Comparison of ENCODE assay signal across 8 cellular contexts in the genomic region with DNA sequence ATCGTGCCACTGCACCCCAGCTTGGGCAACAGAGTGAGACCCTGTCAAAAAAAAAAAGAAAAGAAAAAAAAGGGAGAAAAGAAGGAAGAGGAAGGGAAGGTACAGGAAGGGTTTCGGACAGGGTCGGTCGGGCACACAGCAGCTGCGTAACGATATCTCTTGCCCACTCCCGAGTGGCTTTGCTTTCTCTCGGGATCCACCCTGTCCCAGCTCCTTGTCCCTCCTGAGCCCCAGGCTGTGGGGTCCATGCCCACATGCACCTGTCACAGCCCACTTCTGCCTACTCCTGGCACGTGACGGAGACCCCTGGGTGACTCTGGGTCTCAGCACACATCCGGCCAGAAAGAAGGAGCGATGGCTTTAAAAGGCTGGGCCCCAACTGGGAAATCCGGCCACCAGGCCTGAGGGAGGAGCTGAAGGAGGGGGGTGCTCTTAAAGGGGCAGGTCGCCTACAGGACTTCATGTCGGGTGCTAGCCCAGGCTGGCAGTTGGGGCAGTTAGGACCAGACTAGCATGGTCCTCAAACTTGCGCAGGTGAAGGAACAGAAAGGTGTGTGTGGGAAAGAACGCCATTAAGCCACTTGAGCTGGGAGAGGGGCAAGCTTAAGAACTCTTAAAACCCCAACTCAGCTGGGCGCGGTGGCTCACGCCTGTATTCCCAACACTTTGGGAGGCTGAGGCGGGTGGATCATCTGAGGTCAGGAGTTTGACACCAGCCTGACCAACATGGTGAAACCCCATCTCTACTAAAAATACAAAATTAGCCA. TPM values are rescaled to one million over a fixed set of nuclear protein-coding genes. Genes with fewer than 3 reads are reported as not detected.
A peak's percentile ranks its signal among the peaks of the same experiment; 100 is the strongest.
DNase-seq lines count a peak whose midpoint lies in the region; ATAC-seq and TF ChIP-seq lines count a peak whose summit lies in the region.

A gene with protein sequence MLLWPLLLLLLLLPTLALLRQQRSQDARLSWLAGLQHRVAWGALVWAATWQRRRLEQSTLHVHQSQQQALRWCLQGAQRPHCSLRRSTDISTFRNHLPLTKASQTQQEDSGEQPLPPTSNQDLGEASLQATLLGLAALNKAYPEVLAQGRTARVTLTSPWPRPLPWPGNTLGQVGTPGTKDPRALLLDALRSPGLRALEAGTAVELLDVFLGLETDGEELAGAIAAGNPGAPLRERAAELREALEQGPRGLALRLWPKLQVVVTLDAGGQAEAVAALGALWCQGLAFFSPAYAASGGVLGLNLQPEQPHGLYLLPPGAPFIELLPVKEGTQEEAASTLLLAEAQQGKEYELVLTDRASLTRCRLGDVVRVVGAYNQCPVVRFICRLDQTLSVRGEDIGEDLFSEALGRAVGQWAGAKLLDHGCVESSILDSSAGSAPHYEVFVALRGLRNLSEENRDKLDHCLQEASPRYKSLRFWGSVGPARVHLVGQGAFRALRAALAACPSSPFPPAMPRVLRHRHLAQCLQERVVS (minus strand): TSS at position 362 of the 767 bp plus-strand sequence. CDS start 913 bp downstream, outside the sequence.

- CTCF ChIA-PET in activated naive CD4-positive, alpha-beta T cell treated with anti-CD3 and anti-CD28 coated beads for 36 hours (lab: Charles Lee), result interaction anchor here (0.5 to 1.7 kb wide), 12 partner anchors 10 to 306 kb away, joined by 3 to 9 read pairs (median 4); no protein-coding TSS in a partner anchor

- H3K27ac ChIP-seq in SJSA1, result peak within 1 kb of the TSS; percentile 58
- H3K27ac ChIP-seq in suprapubic skin, result peak within 1 kb of the TSS; percentile 81

- TF ChIP-seq POLR2A in suprapubic skin (IDR thresholded peaks at IDR 0.05), result no peak

- DNase-seq in DMS79 treated with DMSO at 0.1 percent for 48 hours (lab: John Stamatoyannopoulos, UW), result peak; percentile 86
- peak; percentile 77 for DNase-seq in M059J (ENCODE audit: low read depth)
- peak; percentile 67 to 76 for DNase-seq in SJSA1 (ENCODE audit: low read depth in 1 of 2, low spot score in 2 of 2)
- peak; percentile 87 for DNase-seq in activated naive CD4-positive, alpha-beta T cell treated with anti-CD3 and anti-CD28 coated beads for 36 hours
- DNase-seq in globus pallidus (ENCODE audit: low spot score), result peak; percentile 90
- peak; percentile 79 for DNase-seq in omental fat pad (ENCODE audit: low spot score)
- peak; percentile 88 to 91 for DNase-seq in suprapubic skin (ENCODE audit: low spot score in 2 of 2)

- H3K4me3 ChIP-seq in SJSA1 (peak within 1 kb of the TSS; percentile 59), suprapubic skin (peak within 1 kb of the TSS; percentile 76)

- WGBS in suprapubic skin, result 24% methylated on average over 21 of the region's 21 CpGs

- peak within 1 kb of the TSS; percentile 83 for H3K27ac Mint-ChIP-seq in activated naive CD4-positive, alpha-beta T cell treated with anti-CD3 and anti-CD28 coated beads for 36 hours

- TF ChIP-seq EP300 in suprapubic skin (IDR thresholded peaks at IDR 0.05), result no peak

- no peaks in the 10 kb centered on the region for H3K9me3 Mint-ChIP-seq in activated naive CD4-positive, alpha-beta T cell treated with anti-CD3 and anti-CD28 coated beads for 36 hours

- H3K9me3 ChIP-seq in SJSA1 (replicated peaks) (0 out of 2 replicates have a peak, but pooled peaks cover 3% of the 10 kb centered on the region), suprapubic skin (no peaks in the 10 kb centered on the region)

- H3K4me1 Mint-ChIP-seq in activated naive CD4-positive, alpha-beta T cell treated with anti-CD3 and anti-CD28 coated beads for 36 hours (ENCODE audit: low read depth), result peaks cover 16% of the 10 kb centered on the region

- H3K27me3 ChIP-seq in SJSA1 (replicated peaks), result no peaks in the 10 kb centered on the region
- H3K27me3 ChIP-seq in suprapubic skin, result no peaks in the 10 kb centered on the region

- peak; percentile 86 for ATAC-seq in GM21786 (IDR thresholded peaks at IDR 0.05; ENCODE audit: unreplicated experiment)
- peak; percentile 81 for ATAC-seq in omental fat pad (ENCODE audit: low FRiP score)

- intact Hi-C loops in activated naive CD4-positive, alpha-beta T cell treated with anti-CD3 and anti-CD28 coated beads for 36 hours (cut with micrococcal nuclease), result no loop called here

- peak within 1 kb of the TSS; percentile 93 for H3K4me3 Mint-ChIP-seq in activated naive CD4-positive, alpha-beta T cell treated with anti-CD3 and anti-CD28 coated beads for 36 hours

- TF ChIP-seq CTCF in omental fat pad (IDR thresholded peaks at IDR 0.05), result no peak
- no peak for TF ChIP-seq CTCF in suprapubic skin (IDR thresholded peaks at IDR 0.05)

- no peaks in the 10 kb centered on the region for H3K36me3 ChIP-seq in SJSA1
- peaks cover under 1% of the 10 kb centered on the region for H3K36me3 ChIP-seq in suprapubic skin

- H3K4me1 ChIP-seq in SJSA1 (replicated peaks), result peaks cover 23% of the 10 kb centered on the region
- H3K4me1 ChIP-seq in suprapubic skin, result peaks cover 16% of the 10 kb centered on the region

- H3K36me3 Mint-ChIP-seq in activated naive CD4-positive, alpha-beta T cell treated with anti-CD3 and anti-CD28 coated beads for 36 hours (ENCODE audit: low read depth), result peaks cover 2% of the 10 kb centered on the region

- H3K27me3 Mint-ChIP-seq in activated naive CD4-positive, alpha-beta T cell treated with anti-CD3 and anti-CD28 coated beads for 36 hours (ENCODE audit: low read depth), result no peaks in the 10 kb centered on the region

RNA-seq across cellular contexts. Expression of the gene that starts here (rescaled TPM):
- 10.4 and 13.4 TPM in 2 replicates for total RNA-seq in M059J (2014; rRNA removed; shearing (Covaris generic))
- total RNA-seq in SJSA1 (2014; rRNA removed; shearing (Covaris generic)), result 8.1 and 13.2 TPM in 2 replicates
- 1 to 10 TPM; 9.0 to 9.7 TPM for total RNA-seq in activated naive CD4-positive, alpha-beta T cell treated with anti-CD3 and anti-CD28 coated beads for 36 hours
- total RNA-seq in omental fat pad (10 to 100 TPM; 28.8 to 41.3 (median 35.5) TPM), suprapubic skin (10 to 100 TPM; 14.6 to 22.8 (median 18.7) TPM)

Comparison
In these comparisons a context has a peak if more than half of its experiments do, and no peak if none do; other contexts are left out.
1. Peak in every context shown above with its lines: DNase-seq, ATAC-seq, H3K4me3 ChIP-seq and H3K27ac ChIP-seq.